Comparison of ENCODE assay signal across 8 cellular contexts in the genomic region with DNA sequence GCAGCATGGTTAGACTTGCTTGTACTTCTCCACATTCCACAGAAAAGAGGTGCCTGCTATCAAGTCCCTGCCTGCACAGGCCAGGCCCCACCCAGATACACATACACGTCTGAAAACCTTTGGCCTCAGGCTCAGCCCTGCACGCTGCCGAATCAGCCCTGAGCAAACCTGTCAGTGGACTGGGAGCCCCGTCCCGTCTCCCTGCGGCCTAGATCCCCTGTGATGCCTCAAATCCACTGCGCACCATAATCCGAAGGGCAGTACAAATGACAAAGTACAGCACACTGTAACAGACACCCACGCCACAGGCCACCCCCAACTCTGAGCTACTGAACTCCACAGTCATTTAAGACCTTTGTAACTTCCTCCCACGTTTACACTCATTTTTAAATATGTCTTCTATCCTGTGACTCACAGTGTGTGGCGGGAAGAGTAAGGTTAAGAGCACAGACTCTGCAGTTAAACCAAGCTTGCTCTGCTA.
DNase-seq lines count a peak whose midpoint lies in the region; ATAC-seq and TF ChIP-seq lines count a peak whose summit lies in the region.

No MANE protein-coding gene starts in this region.

- POLR2A ChIA-PET in RWPE1 (lab: Yijun Ruan, JAX; ENCODE audit: low non-redundant PET) = no interaction called here

- H3K4me1 Mint-ChIP-seq in effector memory CD8-positive, alpha-beta T cell (ENCODE audit: low read depth in 2 of 2) = peaks cover 0 to 11% of the 10 kb centered on the region in 2 donors

- H3K27me3 Mint-ChIP-seq in effector memory CD8-positive, alpha-beta T cell = no peaks in the 10 kb centered on the region

- CTCF ChIA-PET in RWPE1 (lab: Yijun Ruan, JAX) = interaction anchor here (0.6 to 1.1 kb wide), 5 partner anchors 33 to 603 kb away, joined by 3 to 10 read pairs (median 3); no protein-coding TSS in a partner anchor

- DNase-seq in RWPE1 (ENCODE audit: low spot score) = peak; percentile 88
- no peak for DNase-seq in effector memory CD8-positive, alpha-beta T cell
- DNase-seq in stimulated activated CD8-positive, alpha-beta memory T cell treated with anti-CD3 and anti-CD28 coated beads, Interleukin-12 subunit alpha, Interleukin-12 subunit beta, amount 100 ng/mL, for 24 hours (ENCODE audit: extremely low read depth) = peak; percentile 12
- DNase-seq in foreskin melanocyte = no peak
- no peak for DNase-seq in iPS-NIHi11 (ENCODE audit: low spot score)
- no peak for DNase-seq in NCI-H1092 (lab: John Stamatoyannopoulos, UW)

- peak; percentile 76 for ATAC-seq in GM18868 (IDR thresholded peaks at IDR 0.05; ENCODE audit: unreplicated experiment)
- ATAC-seq in HG02840 (IDR thresholded peaks at IDR 0.05; ENCODE audit: low FRiP score, unreplicated experiment) = peak; percentile 61
- ATAC-seq in effector memory CD8-positive, alpha-beta T cell (replicated peaks) = peak; percentile 66

- no peak overlapping the region for H3K4me3 Mint-ChIP-seq in effector memory CD8-positive, alpha-beta T cell

- no peak for TF ChIP-seq CTCF in RWPE1 (conservative IDR thresholded peaks at IDR 0.05; ENCODE audit: low read depth)

- peaks cover 3 to 7% of the 10 kb centered on the region in 2 donors for H3K9me3 Mint-ChIP-seq in effector memory CD8-positive, alpha-beta T cell

- peak overlapping the region; percentile 87 for H3K27ac ChIP-seq in RWPE1

- no peaks in the 10 kb centered on the region for H3K36me3 Mint-ChIP-seq in effector memory CD8-positive, alpha-beta T cell (ENCODE audit: insufficient read depth)

- peak overlapping the region in 1 of 2 donors; percentile 68 for H3K27ac Mint-ChIP-seq in effector memory CD8-positive, alpha-beta T cell

Comparison
In these comparisons a context has a peak if more than half of its experiments do, and no peak if none do; other contexts are left out.
1. DNase-seq: peak in RWPE1 (single experiment) and stimulated activated CD8-positive, alpha-beta memory T cell treated with anti-CD3 and anti-CD28 coated beads, Interleukin-12 subunit alpha, Interleukin-12 subunit beta, amount 100 ng/mL, for 24 hours (single experiment); none in effector memory CD8-positive, alpha-beta T cell (0 of 3), foreskin melanocyte (single experiment), iPS-NIHi11 (single experiment) and NCI-H1092 (single experiment).
2. Peak in every context shown above with its lines, with median percentiles within 50 percentile points of each other: ATAC-seq.